24 cellular contexts compared by ENCODE assay signal in the genomic region with DNA sequence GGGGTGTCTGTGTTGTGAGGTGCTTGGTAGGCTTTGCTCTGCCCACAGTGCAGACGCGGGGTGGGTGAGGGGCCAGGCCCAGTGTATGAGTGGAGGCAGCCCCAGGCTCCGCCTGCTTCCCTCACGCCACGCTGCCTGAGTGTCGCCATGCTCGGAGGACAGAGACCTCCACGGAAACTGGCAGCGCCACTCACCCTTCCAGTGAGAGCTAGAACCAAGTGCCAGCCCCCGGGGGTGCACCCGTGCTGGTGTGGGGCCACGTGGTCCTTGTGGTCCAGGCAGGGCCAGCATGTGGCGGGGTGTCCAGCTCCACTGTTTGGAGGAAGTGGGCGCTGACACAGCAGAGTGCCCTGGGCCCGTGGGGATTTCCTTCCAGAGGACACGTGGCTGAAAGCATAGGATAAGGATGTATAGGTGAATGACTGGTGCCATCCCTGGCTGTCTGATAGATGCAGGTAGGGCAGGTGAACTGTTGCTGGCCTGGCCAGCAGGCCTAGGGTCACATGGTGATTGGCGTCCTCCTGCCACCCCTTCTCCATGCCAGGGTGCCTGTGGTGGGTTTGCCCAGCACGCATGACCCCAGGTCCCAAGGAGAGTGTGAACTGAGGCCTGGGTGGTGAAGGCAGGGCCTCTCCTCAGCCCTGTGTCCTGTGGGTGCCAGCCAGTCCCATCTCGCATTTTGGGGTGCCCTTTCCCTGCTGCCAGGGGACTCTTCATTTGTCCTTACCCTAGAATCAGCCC. TPM values are rescaled to one million over a fixed set of nuclear protein-coding genes. Genes with fewer than 3 reads are reported as not detected.
DNase-seq lines count a peak whose midpoint lies in the region; ATAC-seq, FAIRE-seq and TF ChIP-seq lines count a peak whose summit lies in the region.
"Had no signal": no experiment of that assay in that cellular context is flagged by ENCODE, and none has a peak within 500 bp of the region (broad histone marks: within the 10 kb centered on the region; RNA-seq: fewer than 3 reads in every experiment).

No MANE protein-coding gene starts in this region.

- H3K27me3 Mint-ChIP-seq in activated CD4-positive, alpha-beta T cell treated with anti-CD3 and anti-CD28 coated beads for 36 hours, result peaks cover 4% of the 10 kb centered on the region

- TF ChIP-seq CTCF in Peyer's patch (IDR thresholded peaks at IDR 0.05) (no peak), HepG2 (CRISPR knock-in tag; IDR thresholded peaks at IDR 0.05) (no peak)

- H3K9ac ChIP-seq in BLaER1 treated with 17β-estradiol and CSF1 and Interleukin-3, amounts not matched to agents 10 nM and 100 nM, result peak overlapping the region in 3 of 11 experiments; percentile 20 to 24 (median 21); a peak in 1 of 22 replicates
- peak overlapping the region; percentile 42; the same call in 1 of the 2 replicates for H3K9ac ChIP-seq in HepG2 (ENCODE audit: insufficient read depth, low read depth, low read length)

- H3K36me3 ChIP-seq in BLaER1 treated with 17β-estradiol and CSF1 and Interleukin-3, amounts not matched to agents 10 nM and 100 nM, result peaks cover 0 to 11% (median 0%) of the 10 kb centered on the region in 11 experiments; a peak in 3 of 22 replicates
- no peaks in the 10 kb centered on the region for H3K36me3 ChIP-seq in Peyer's patch
- no peaks in the 10 kb centered on the region; a peak in 2 of 5 replicates for H3K36me3 ChIP-seq in HepG2 (replicated peaks in 1 of 2; ENCODE audit: control insufficient read depth in 1 of 2, insufficient read depth in 2 of 2, low read length in 2 of 2)
- H3K36me3 ChIP-seq: SJCRH30 had no signal

- WGBS in HepG2 (ENCODE audit: low lambda C conversion rate), result 98% methylated on average over 7 of the region's 19 CpGs

- H3K36me3 Mint-ChIP-seq in activated CD4-positive, alpha-beta T cell treated with anti-CD3 and anti-CD28 coated beads for 36 hours (ENCODE audit: low read depth), result no peaks in the 10 kb centered on the region
- H3K36me3 Mint-ChIP-seq: CD14-positive monocyte had no signal

- H3K4me2 ChIP-seq in BLaER1 treated with 17β-estradiol and CSF1 and Interleukin-3, amounts not matched to agents 10 nM and 100 nM, result peak overlapping the region; percentile 51 to 72 (median 60)
- H3K4me2 ChIP-seq in HepG2 (ENCODE audit: low read depth, low read length), result peak overlapping the region; percentile 74

- TF ChIP-seq EP300 in HepG2 (IDR thresholded peaks at IDR 0.05; ENCODE audit: low read depth in 2 of 2, low read length in 2 of 2) (no peak), HepG2 (CRISPR knock-in tag; IDR thresholded peaks at IDR 0.05; ENCODE audit: borderline replicate concordance) (no peak)

- no peak for FAIRE-seq in HepG2 (lab: Jason Lieb, UNC)
- FAIRE-seq: GM12892, GM18507, H54 had no signal

- POLR2A ChIA-PET in HepG2 (lab: Yijun Ruan, JAX), result interaction anchor here (4.9 kb wide), 1 partner anchor 23 kb away, joined by 115 read pairs; no protein-coding TSS in a partner anchor
- POLR2A ChIA-PET in activated CD4-positive, alpha-beta T cell treated with anti-CD3 and anti-CD28 coated beads for 36 hours (lab: Charles Lee), result no interaction called here

- in situ Hi-C loops in HepG2 (cut with HindIII; ENCODE audit: extremely low pct_ligation_motif_present, low pct_unique_long_range_greater_than_20kb), result no loop called here

- peaks cover 26 to 50% (median 37%) of the 10 kb centered on the region in 10 experiments for H3K4me1 ChIP-seq in BLaER1 treated with 17β-estradiol and CSF1 and Interleukin-3, amounts not matched to agents 10 nM and 100 nM
- H3K4me1 ChIP-seq in Peyer's patch, result peaks cover 0 to 11% (median 8%) of the 10 kb centered on the region in 4 donors
- peaks cover 72% of the 10 kb centered on the region for H3K4me1 ChIP-seq in HepG2 (ENCODE audit: insufficient read depth, low read length)

- ATAC-seq in HepG2 (no peak), GM18873 (IDR thresholded peaks at IDR 0.05; ENCODE audit: low FRiP score, unreplicated experiment) (no peak)
- ATAC-seq in activated CD4-positive, alpha-beta T cell treated with anti-CD3 and anti-CD28 coated beads for 36 hours, result no peak

- H3K4me3 Mint-ChIP-seq in activated CD4-positive, alpha-beta T cell treated with anti-CD3 and anti-CD28 coated beads for 36 hours, result no peak overlapping the region
- H3K4me3 Mint-ChIP-seq: CD14-positive monocyte, HFFc6 had no signal

- no peak overlapping the region for H3K27ac Mint-ChIP-seq in activated CD4-positive, alpha-beta T cell treated with anti-CD3 and anti-CD28 coated beads for 36 hours
- H3K27ac Mint-ChIP-seq: HFFc6 had no signal

- DNase-seq in Peyer's patch, result peak in 2 of 3 donors; percentile 38 to 44
- DNase-seq in HepG2 (ENCODE audit: low spot score), result no peak
- peak; percentile 72 for DNase-seq in posterior vena cava (ENCODE audit: low spot score)
- no peak for DNase-seq in activated CD4-positive, alpha-beta T cell treated with anti-CD3 and anti-CD28 coated beads for 36 hours
- no peak for DNase-seq in activated CD4-positive, alpha-beta T cell treated with anti-CD3 and anti-CD28 coated beads, Interleukin-2, amount 50 U/mL, for 1 hour
- DNase-seq: ACHN, DMS79, HFFc6, IMR-90, NCI-H1417 treated with DMSO at 0.1 percent for 48 hours, NCI-H187 treated with DMSO at 0.1 percent for 48 hours, NCI-H2227 treated with DMSO at 0.1 percent for 48 hours, NCI-H510A treated with DMSO at 0.1 percent for 48 hours, NCI-H82, OCI-M1, RPMI8226, SJCRH30 had no signal

- H4K20me1 ChIP-seq in BLaER1 treated with 17β-estradiol and CSF1 and Interleukin-3, amounts not matched to agents 10 nM and 100 nM, result peaks cover 0 to 31% (median 0%) of the 10 kb centered on the region in 11 experiments; a peak in 6 of 22 replicates
- no peaks in the 10 kb centered on the region for H4K20me1 ChIP-seq in HepG2 (ENCODE audit: insufficient read depth, low read length)

- peaks cover 18% of the 10 kb centered on the region for H3K79me2 ChIP-seq in HepG2 (ENCODE audit: insufficient read depth, low read length)

- no peak overlapping the region for H2AFZ ChIP-seq in HepG2 (ENCODE audit: low read length)

- no peak overlapping the region for H3K4me3 ChIP-seq in BLaER1 treated with 17β-estradiol and CSF1 and Interleukin-3, amounts not matched to agents 10 nM and 100 nM
- H3K4me3 ChIP-seq in Peyer's patch, result no peak overlapping the region
- peak overlapping the region in 1 of 3 experiments; percentile 75; a peak in 2 of 6 replicates for H3K4me3 ChIP-seq in HepG2 (replicated peaks in 1 of 3; ENCODE audit: insufficient read depth in 1 of 3, low read depth in 2 of 3, low read length in 3 of 3)
- H3K4me3 ChIP-seq: SJCRH30 had no signal

- no TSS peak for BruUV-seq in HepG2 (replicated peaks; lab: Mats Ljungman, UMichigan)

- CTCF ChIA-PET in HepG2 (lab: Yijun Ruan, JAX; ENCODE audit: low intra/inter-chr PET ratio, low total read pairs), result no interaction called here
- CTCF ChIA-PET in activated CD4-positive, alpha-beta T cell treated with anti-CD3 and anti-CD28 coated beads for 36 hours (lab: Charles Lee), result no interaction called here

- no peaks in the 10 kb centered on the region for H3K4me1 Mint-ChIP-seq in activated CD4-positive, alpha-beta T cell treated with anti-CD3 and anti-CD28 coated beads for 36 hours

- H3K9me3 Mint-ChIP-seq in activated CD4-positive, alpha-beta T cell treated with anti-CD3 and anti-CD28 coated beads for 36 hours (ENCODE audit: low read depth), result peaks cover 3% of the 10 kb centered on the region

- TF ChIP-seq POLR2A in Peyer's patch (IDR thresholded peaks at IDR 0.05), result no peak
- no peak for TF ChIP-seq POLR2A in HepG2 (IDR thresholded peaks at IDR 0.05; ENCODE audit: insufficient read depth in 1 of 2, low read depth in 2 of 2, low read length in 2 of 2)

- intact Hi-C loops in HepG2 (cut with micrococcal nuclease; ENCODE audit: unreplicated experiment), result loop anchor here (5.0 kb wide), 1 partner anchor 122 kb away; the partner anchor contains the start of gene CFAP410
- intact Hi-C loops in posterior vena cava (cut with DNase I), result no loop called here
- intact Hi-C loops in activated CD4-positive, alpha-beta T cell treated with anti-CD3 and anti-CD28 coated beads for 36 hours (cut with DNase I, micrococcal nuclease), result no loop called here

- no peak for TF ChIP-seq RAD21 in HepG2 (CRISPR knock-in tag; IDR thresholded peaks at IDR 0.05)

- H3K9me3 ChIP-seq in BLaER1 treated with 17β-estradiol and CSF1 and Interleukin-3, amounts not matched to agents 10 nM and 100 nM (replicated peaks in 1 of 11), result peaks cover 3 to 7% (median 7%) of the 10 kb centered on the region in 11 experiments; a peak in 21 of 22 replicates
- no peaks in the 10 kb centered on the region for H3K9me3 ChIP-seq in Peyer's patch
- no peaks in the 10 kb centered on the region for H3K9me3 ChIP-seq in HepG2 (ENCODE audit: low read length)

- H3K27ac ChIP-seq in BLaER1 treated with 17β-estradiol and CSF1 and Interleukin-3, amounts not matched to agents 10 nM and 100 nM, result peak overlapping the region in 2 of 11 experiments; percentile 9 to 29; a peak in 2 of 22 replicates
- H3K27ac ChIP-seq in Peyer's patch, result no peak overlapping the region
- H3K27ac ChIP-seq in HepG2 (ENCODE audit: extremely low read length, insufficient read depth, low read length), result peak overlapping the region; percentile 85
- H3K27ac ChIP-seq: SJCRH30 had no signal

- H3K27me3 ChIP-seq in BLaER1 treated with 17β-estradiol and CSF1 and Interleukin-3, amounts not matched to agents 10 nM and 100 nM, result peaks cover 0 to 4% (median 0%) of the 10 kb centered on the region in 11 experiments; a peak in 1 of 22 replicates
- H3K27me3 ChIP-seq in Peyer's patch, result no peaks in the 10 kb centered on the region
- H3K27me3 ChIP-seq in HepG2 (ENCODE audit: control insufficient read depth in 1 of 2, insufficient read depth in 2 of 2, low read length in 2 of 2), result no peaks in the 10 kb centered on the region
- H3K27me3 ChIP-seq: SJCRH30 had no signal

RNA-seq across cellular contexts. Expression of gene LRRC3, which starts 3.8 kb away (rescaled TPM):
- total RNA-seq in Peyer's patch (1 to 10 TPM; 1.7 to 6.6 (median 2.2) TPM), HepG2 (2016; rRNA removed; fragmentation: Illumina TruSeq; extraction: Trizol) (3.9 and 4.8 TPM in 2 replicates), posterior vena cava (1 to 10 TPM; 1.5 to 1.8 TPM)
- 0.97 and 1.1 TPM in 2 replicates for total RNA-seq in HepG2 (2016; cell fraction: cytosol; rRNA removed; fragmentation: Illumina TruSeq; extraction: Trizol; ENCODE audit: low read depth)
- 3.1 and 4.8 TPM in 2 replicates for total RNA-seq in HepG2 (2016; cell fraction: insoluble cytoplasmic fraction; rRNA removed; fragmentation: Illumina TruSeq; extraction: Trizol)
- total RNA-seq in HepG2 (2016; cell fraction: membrane; rRNA removed; fragmentation: Illumina TruSeq; extraction: Trizol), result 3.5 and 4.4 TPM in 2 replicates
- total RNA-seq in HepG2 (2016; cell fraction: nucleus; rRNA removed; fragmentation: Illumina TruSeq; extraction: Trizol), result 5.2 and 5.7 TPM in 2 replicates
- 16.5 and 24.3 TPM in 2 replicates for polyA plus RNA-seq in HepG2 (2011; rRNA removed)
- 17.5 and 19.8 TPM in 2 replicates for polyA plus RNA-seq in HepG2 (2011; cell fraction: cytosol; rRNA removed)
- polyA plus RNA-seq in HepG2 (2011; cell fraction: nucleus; rRNA removed), result 25.9 and 31.8 TPM in 2 replicates
- polyA plus RNA-seq in HepG2 (2012), result 24.1 and 27.1 TPM in 2 replicates
- 0.99 and 1.3 TPM in 2 replicates for polyA plus RNA-seq in HepG2 (2016; cell fraction: cytosol; fragmentation: Illumina TruSeq; extraction: Trizol; ENCODE audit: low read depth)
- polyA plus RNA-seq in HepG2 (2016; cell fraction: insoluble cytoplasmic fraction; fragmentation: Illumina TruSeq; extraction: Trizol; ENCODE audit: low read depth), result 4.4 and 5.5 TPM in 2 replicates
- 2.9 and 3.4 TPM in 2 replicates for polyA plus RNA-seq in HepG2 (2016; cell fraction: membrane; fragmentation: Illumina TruSeq; extraction: Trizol; ENCODE audit: low read depth)
- 10.0 TPM in 2 replicates for polyA plus RNA-seq in HepG2 (2016; cell fraction: nucleus; fragmentation: Illumina TruSeq; extraction: Trizol; ENCODE audit: insufficient read depth, low read depth)
- 3.8 and 34.5 TPM in 2 replicates for polyA minus RNA-seq in HepG2 (2011; rRNA and poly(A)+ RNA removed; ENCODE audit: low replicate concordance)
- polyA minus RNA-seq in HepG2 (2011; cell fraction: cytosol; rRNA and poly(A)+ RNA removed), result 16.0 and 20.9 TPM in 2 replicates
- 10.4 and 13.4 TPM in 2 replicates for polyA minus RNA-seq in HepG2 (2011; cell fraction: nucleus; rRNA and poly(A)+ RNA removed)
- 1 to 10 TPM; 2.7 to 2.9 TPM for total RNA-seq in activated CD4-positive, alpha-beta T cell treated with anti-CD3 and anti-CD28 coated beads for 36 hours
- total RNA-seq: HFFc6, M059J, SJCRH30 had no signal

Comparison
In these comparisons a context has a peak if more than half of its experiments do, and no peak if none do; other contexts are left out.
1. DNase-seq: peak in Peyer's patch (2 of 3) and posterior vena cava (single experiment); none in HepG2 (single experiment), activated CD4-positive, alpha-beta T cell treated with anti-CD3 and anti-CD28 coated beads for 36 hours (single experiment) and activated CD4-positive, alpha-beta T cell treated with anti-CD3 and anti-CD28 coated beads, Interleukin-2, amount 50 U/mL, for 1 hour (single experiment).